ENCODE assay signal across 13 cellular contexts in the genomic region with DNA sequence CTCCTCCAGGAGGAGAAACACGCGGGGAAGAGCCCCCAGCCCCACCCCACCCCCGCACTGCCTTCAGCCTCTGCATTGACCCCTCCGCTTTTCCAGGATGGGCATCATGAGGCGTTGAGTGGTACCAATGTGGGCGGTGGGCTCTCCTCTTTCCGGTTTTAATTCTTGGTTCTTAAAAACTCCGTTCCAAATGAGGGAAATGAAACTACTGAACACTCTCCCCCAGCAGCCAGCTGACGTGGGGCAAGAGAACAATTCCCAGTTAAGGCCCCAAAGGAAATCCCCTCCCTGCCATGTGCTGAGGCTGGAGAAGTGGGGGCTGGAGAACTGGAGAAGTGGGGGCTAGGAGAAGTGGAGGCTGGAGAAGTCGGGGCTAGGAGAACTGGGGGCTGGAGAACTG. TPM values are rescaled to one million over a fixed set of nuclear protein-coding genes. Genes with fewer than 3 reads are reported as not detected.
DNase-seq lines count a peak whose midpoint lies in the region; ATAC-seq lines count a peak whose summit lies in the region.
"Had no signal": no experiment of that assay in that cellular context is flagged by ENCODE, and none has a peak within 500 bp of the region (broad histone marks: within the 10 kb centered on the region; RNA-seq: fewer than 3 reads in every experiment).

No MANE protein-coding gene starts in this region.

- intact Hi-C loops in Right ventricle myocardium inferior (cut with DNase I): no loop called here
- intact Hi-C loops in right cardiac atrium (cut with DNase I): no loop called here

- no peak for DNase-seq in Right ventricle myocardium inferior (ENCODE audit: missing footprints)
- DNase-seq in right cardiac atrium: no peak
- peak; percentile 60 for DNase-seq in NOMO-1 treated with dmso at 0.1 percent for 144 hours (lab: John Stamatoyannopoulos, UW; ENCODE audit: unreplicated experiment)
- DNase-seq in germinal center (ENCODE audit: low spot score): peak; percentile 64
- DNase-seq in HPDE6-E6E7 (ENCODE audit: extremely low spot score): no peak
- DNase-seq in NCI-H1092 treated with DMSO at 0.1 percent for 48 hours (lab: John Stamatoyannopoulos, UW): no peak
- DNase-seq: ACHN, NCI-H2107 had no signal

- H3K4me1 ChIP-seq in right cardiac atrium (ENCODE audit: control insufficient read depth, insufficient read depth, low read length): peaks cover 4% of the 10 kb centered on the region
- H3K4me1 ChIP-seq in thymus (ENCODE audit: control insufficient read depth, insufficient read depth, low read length): peaks cover 37% of the 10 kb centered on the region

- WGBS in right cardiac atrium: 65% methylated on average over 10 of the region's 10 CpGs
- WGBS in thymus: 11% methylated on average over 10 of the region's 10 CpGs

- H3K27me3 ChIP-seq in right cardiac atrium (ENCODE audit: control insufficient read depth, insufficient read depth): no peaks in the 10 kb centered on the region
- H3K27me3 ChIP-seq in thymus (ENCODE audit: control insufficient read depth, insufficient read depth): no peaks in the 10 kb centered on the region

- ATAC-seq in Right ventricle myocardium inferior (peak; percentile 12), right cardiac atrium (no peak), HG02981 (IDR thresholded peaks at IDR 0.05; ENCODE audit: unreplicated experiment) (no peak)

- no peaks in the 10 kb centered on the region for H3K9me3 ChIP-seq in right cardiac atrium (ENCODE audit: control insufficient read depth, low read length)
- no peaks in the 10 kb centered on the region for H3K9me3 ChIP-seq in thymus (ENCODE audit: control insufficient read depth)
- H3K9me3 ChIP-seq: tibial nerve had no signal

- H3K4me3 ChIP-seq in right cardiac atrium (ENCODE audit: low read length) (no peak overlapping the region), thymus (ENCODE audit: low read length) (peak overlapping the region; percentile 22)
- H3K4me3 ChIP-seq: hepatocyte had no signal

- no peaks in the 10 kb centered on the region for H3K36me3 ChIP-seq in thymus (ENCODE audit: control insufficient read depth, insufficient read depth)
- H3K36me3 ChIP-seq: tibial nerve had no signal

- H3K27ac ChIP-seq in right cardiac atrium (ENCODE audit: low read length): no peak overlapping the region
- H3K27ac ChIP-seq in thymus (ENCODE audit: low read depth): no peak overlapping the region
- H3K27ac ChIP-seq: VCaP had no signal

RNA-seq across cellular contexts. Expression of a gene that starts 5.3 kb away (rescaled TPM):
- total RNA-seq in Right ventricle myocardium inferior (3.1 TPM), right cardiac atrium (1 to 10 TPM; 3.3 to 4.5 (median 3.6) TPM)
- polyA plus RNA-seq in right cardiac atrium (2.2 TPM), thymus (5.2 TPM)
- polyA plus RNA-seq: hepatocyte had no signal

Comparison
In these comparisons a context has a peak if more than half of its experiments do, and no peak if none do; other contexts are left out.
1. DNase-seq: peak in NOMO-1 treated with dmso at 0.1 percent for 144 hours (single experiment) and germinal center (single experiment); none in Right ventricle myocardium inferior (single experiment), right cardiac atrium (0 of 3), HPDE6-E6E7 (single experiment) and NCI-H1092 treated with DMSO at 0.1 percent for 48 hours (single experiment).